ENCODE assay signal across 13 cellular contexts in the genomic region with DNA sequence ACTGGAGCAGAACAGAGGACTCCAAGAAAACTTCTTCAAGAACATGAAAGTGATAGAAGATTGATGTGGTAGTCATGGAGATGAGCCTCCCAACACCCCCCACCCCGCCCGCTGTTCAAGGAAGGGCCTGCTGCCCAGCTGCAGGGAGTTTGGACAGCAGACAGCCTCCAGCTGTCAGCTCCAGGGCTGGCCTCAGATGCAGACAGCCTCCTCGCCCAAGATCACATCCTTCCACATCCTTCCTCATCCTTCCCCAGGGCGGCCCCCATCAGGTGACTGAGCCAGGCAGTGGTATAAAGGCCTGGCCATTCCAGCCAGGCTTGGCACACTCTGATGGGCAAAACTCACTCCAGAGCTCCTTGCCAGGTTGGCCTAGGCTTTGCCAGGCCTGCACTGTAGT.
"Had no signal": no experiment of that assay in that cellular context is flagged by ENCODE, and none has a peak within 500 bp of the region (broad histone marks: within the 10 kb centered on the region; RNA-seq: fewer than 3 reads in every experiment).

No MANE protein-coding gene starts in this region.

- H3K27me3 ChIP-seq: stomach, testis had no signal

- H3K4me3 Mint-ChIP-seq: dendritic cell treated with granulocyte-macrophage colony-stimulating factor and Interleukin-4, amounts not matched to agents 40 ng/mL and 50 ng/mL, for 4 days; WTC11 had no signal

- DNase-seq: activated CD4-positive, alpha-beta T cell treated with anti-CD3 and anti-CD28 coated beads for 4 hours; activated naive CD4-positive, alpha-beta T cell treated with anti-CD3 and anti-CD28 coated beads, Interleukin-2, amount 50 U/mL, for 16 hours; effector memory CD4-positive, alpha-beta T cell; hippocampal formation; SJCRH30; stimulated activated CD4-positive, alpha-beta T cell treated with anti-CD3 and anti-CD28 coated beads, Interleukin-1b, Interleukin-23, amount 100 ng/mL, for 48 hours; stomach; T-helper 2 cell; testis had no signal

- H3K9me3 ChIP-seq: SJCRH30, stomach, testis had no signal

- H3K27ac Mint-ChIP-seq: activated T-helper 2 cell treated with anti-CD3 and anti-CD28 coated beads, Interferon-gamma antibody, Interleukin-2, Interleukin-4, amounts not matched to agents 10 μg/mL and 5 μg/mL and 100 μg/mL, durations not matched to agents 14 hours and 24 hours and 36 hours; WTC11 had no signal

- H3K36me3 Mint-ChIP-seq: WTC11 had no signal

- ATAC-seq: sciatic nerve, WTC11 had no signal

- H3K36me3 ChIP-seq: SJCRH30, stomach had no signal

- H3K27ac ChIP-seq: SJCRH30, stomach, testis had no signal

- H3K9me3 Mint-ChIP-seq: activated T-helper 2 cell treated with anti-CD3 and anti-CD28 coated beads, Interferon-gamma antibody, Interleukin-2, Interleukin-4, amounts not matched to agents 10 μg/mL and 5 μg/mL and 100 μg/mL, durations not matched to agents 14 hours and 24 hours and 36 hours; dendritic cell treated with granulocyte-macrophage colony-stimulating factor and Interleukin-4, amounts not matched to agents 40 ng/mL and 50 ng/mL, for 4 days; WTC11 had no signal

- H3K4me1 Mint-ChIP-seq: WTC11 had no signal

- H3K4me3 ChIP-seq: SJCRH30, stomach, testis had no signal
